10 cellular contexts compared by ENCODE assay signal in genomic region chr18:66760559-66760958, GRCh38.
"Had no signal": no experiment of that assay in that cellular context is flagged by ENCODE, and none has a peak within 500 bp of the region (broad histone marks: within the 10 kb centered on the region; RNA-seq: fewer than 3 reads in every experiment).

No MANE protein-coding gene starts in this region.

- H3K27ac ChIP-seq: GM23248 had no signal

- H3K9ac ChIP-seq: GM23248 had no signal

- H3K4me3 Mint-ChIP-seq: GM23338, H9, HFFc6 had no signal

- H3K36me3 ChIP-seq: HAP-1 had no signal

- H3K9me3 Mint-ChIP-seq: GM23338, H9 had no signal

- H3K27ac Mint-ChIP-seq: GM23338, H9, HFFc6 had no signal

- H3K4me3 ChIP-seq: GM23248, GM23338, HAP-1 had no signal

- H2AFZ ChIP-seq: GM23248, GM23338 had no signal

- ATAC-seq: GM23338, HCT116 had no signal

- DNase-seq: GM23248, GOT3, H7, H9, HCEC 1CT, HFFc6 had no signal

- FAIRE-seq: H54 had no signal
